In the genomic region with DNA sequence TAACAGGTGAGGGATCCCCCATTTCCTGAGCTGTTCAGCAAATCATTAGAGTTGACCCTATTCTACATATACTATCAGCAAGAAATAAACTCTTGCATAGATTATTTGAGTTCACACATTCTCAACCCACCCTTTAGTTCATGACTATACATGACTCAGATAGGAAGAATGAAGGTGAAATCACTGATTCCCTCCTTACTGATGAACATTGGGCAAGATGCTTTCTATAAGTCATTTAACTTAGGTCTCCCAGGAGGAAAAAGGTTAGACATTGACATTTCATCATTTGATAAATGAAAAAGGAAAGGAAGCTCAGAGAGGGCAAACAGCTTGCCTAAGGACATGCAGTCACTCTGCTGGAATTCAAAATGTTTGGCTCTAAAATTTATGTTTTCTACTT, we compare ENCODE assay signal across 27 cellular contexts.
"Had no signal": no experiment of that assay in that cellular context is flagged by ENCODE, and none has a peak within 500 bp of the region (broad histone marks: within the 10 kb centered on the region; RNA-seq: fewer than 3 reads in every experiment).

No MANE protein-coding gene starts in this region.

- H3K27ac Mint-ChIP-seq: natural killer cell treated with Interleukin-12 subunit alpha and Interleukin-12 subunit beta and Interleukin-15 and Interleukin-18, amount 100 ng/mL, for 72 hours; stimulated activated effector memory CD8-positive, alpha-beta T cell treated with anti-CD3 and anti-CD28 coated beads, Interleukin-12 subunit alpha, Interleukin-12 subunit beta, amount 100 ng/mL, for 72 hours; stimulated activated naive B cell treated with anti-CD40 and anti-IgM and Interleukin-4, amounts not matched to agents 10 μg/mL and 1 μg/mL and 100 μg/mL, for 72 hours; stimulated activated naive CD8-positive, alpha-beta T cell treated with anti-CD3 and anti-CD28 coated beads, Interleukin-15, Interleukin-2, amounts not matched to agents 100 ng/mL and 50 ng/mL, for 24 hours had no signal

- H3K4me3 Mint-ChIP-seq: natural killer cell treated with Interleukin-12 subunit alpha and Interleukin-12 subunit beta and Interleukin-15 and Interleukin-18, amount 100 ng/mL, for 72 hours; nephron progenitor cell; neural crest cell; stimulated activated effector memory CD8-positive, alpha-beta T cell treated with anti-CD3 and anti-CD28 coated beads, Interleukin-12 subunit alpha, Interleukin-12 subunit beta, amount 100 ng/mL, for 72 hours; stimulated activated naive B cell treated with anti-CD40 and anti-IgM and Interleukin-4, amounts not matched to agents 10 μg/mL and 1 μg/mL and 100 μg/mL, for 72 hours; stimulated activated naive CD8-positive, alpha-beta T cell treated with anti-CD3 and anti-CD28 coated beads, Interleukin-15, Interleukin-2, amounts not matched to agents 100 ng/mL and 50 ng/mL, for 24 hours had no signal

- H3K27me3 Mint-ChIP-seq: natural killer cell treated with Interleukin-12 subunit alpha and Interleukin-12 subunit beta and Interleukin-15 and Interleukin-18, amount 100 ng/mL, for 72 hours; stimulated activated naive B cell treated with anti-CD40 and anti-IgM and Interleukin-4, amounts not matched to agents 10 μg/mL and 1 μg/mL and 100 μg/mL, for 72 hours; stimulated activated naive CD8-positive, alpha-beta T cell treated with anti-CD3 and anti-CD28 coated beads, Interleukin-15, Interleukin-2, amounts not matched to agents 100 ng/mL and 50 ng/mL, for 24 hours had no signal

- H3K36me3 Mint-ChIP-seq: natural killer cell treated with Interleukin-12 subunit alpha and Interleukin-12 subunit beta and Interleukin-15 and Interleukin-18, amount 100 ng/mL, for 72 hours; stimulated activated effector memory CD8-positive, alpha-beta T cell treated with anti-CD3 and anti-CD28 coated beads, Interleukin-12 subunit alpha, Interleukin-12 subunit beta, amount 100 ng/mL, for 72 hours; stimulated activated naive B cell treated with anti-CD40 and anti-IgM and Interleukin-4, amounts not matched to agents 10 μg/mL and 1 μg/mL and 100 μg/mL, for 72 hours had no signal

- H3K4me3 ChIP-seq: pancreas, prostate gland, right lobe of liver, sigmoid colon, stomach, thoracic aorta, thyroid gland, tibial nerve, upper lobe of left lung, vagina had no signal

- H3K36me3 ChIP-seq: neutrophil, pancreas, prostate gland, right lobe of liver, sigmoid colon, stomach, thoracic aorta, thyroid gland, tibial nerve, upper lobe of left lung, vagina had no signal

- FAIRE-seq: pancreas, small intestine, urothelium cell line had no signal

- H3K27me3 ChIP-seq: neutrophil, pancreas, right lobe of liver, sigmoid colon, stomach, thyroid gland, tibial nerve, upper lobe of left lung, vagina had no signal

- H3K4me1 Mint-ChIP-seq: neural crest cell; stimulated activated effector memory CD8-positive, alpha-beta T cell treated with anti-CD3 and anti-CD28 coated beads, Interleukin-12 subunit alpha, Interleukin-12 subunit beta, amount 100 ng/mL, for 72 hours; stimulated activated naive B cell treated with anti-CD40 and anti-IgM and Interleukin-4, amounts not matched to agents 10 μg/mL and 1 μg/mL and 100 μg/mL, for 72 hours had no signal

- DNase-seq: nephron progenitor cell; nucleus accumbens; pancreas; right cardiac atrium; right lobe of liver; sigmoid colon; small intestine; stimulated activated CD4-positive, alpha-beta T cell treated with anti-CD3 and anti-CD28 coated beads, Interleukin-15, amount 100 ng/mL, for 24 hours; stimulated activated CD4-positive, alpha-beta T cell treated with anti-CD3 and anti-CD28 coated beads, Interleukin-2, amount 100 ng/mL, for 24 hours; stimulated activated CD4-positive, alpha-beta T cell treated with anti-CD3 and anti-CD28 coated beads, Interleukin-2, amount 100 ng/mL, for 48 hours; stimulated activated CD4-positive, alpha-beta T cell treated with anti-CD3 and anti-CD28 coated beads, Interleukin-4, amount 100 ng/mL, for 24 hours; stimulated activated naive B cell treated with anti-CD40 and anti-IgM and Interleukin-4, amounts not matched to agents 10 μg/mL and 1 μg/mL and 100 μg/mL, for 72 hours; stimulated activated naive CD4-positive, alpha-beta T cell treated with Interleukin-2 at 50 U/mL for 16 hours; stomach; thyroid gland; trophoblast cell; upper lobe of left lung had no signal
